In genomic region chr2:172098287-172098649, GRCh38 we compare ENCODE assay signal across 9 cellular contexts. TPM values are rescaled to one million over a fixed set of nuclear protein-coding genes. Genes with fewer than 3 reads are reported as not detected.
A peak's percentile ranks its signal among the peaks of the same experiment; 100 is the strongest.
DNase-seq lines count a peak whose midpoint lies in the region; ATAC-seq and TF ChIP-seq lines count a peak whose summit lies in the region.
"Had no signal": no experiment of that assay in that cellular context is flagged by ENCODE, and none has a peak within 500 bp of the region (broad histone marks: within the 10 kb centered on the region; RNA-seq: fewer than 3 reads in every experiment).

No MANE protein-coding gene starts in this region.

- H3K27ac ChIP-seq in VCaP, result peak overlapping the region; percentile 89
- no peak overlapping the region for H3K27ac ChIP-seq in vagina

- no peaks in the 10 kb centered on the region for H3K36me3 ChIP-seq in vagina

- TF ChIP-seq CTCF in VCaP (conservative IDR thresholded peaks at IDR 0.05), result no peak
- no peak for TF ChIP-seq CTCF in vagina (IDR thresholded peaks at IDR 0.05)

- H3K9me3 ChIP-seq in vagina, result no peaks in the 10 kb centered on the region

- intact Hi-C loops in vagina (cut with DNase I), result no loop called here

- DNase-seq in A172 (ENCODE audit: low spot score) (peak; percentile 30), EL (peak; percentile 38), glomerular visceral epithelial cell (ENCODE audit: extremely low spot score) (peak; percentile 42), D341Med (ENCODE audit: low spot score) (no peak), vagina (ENCODE audit: extremely low spot score in 2 of 2) (no peak)
- DNase-seq: DND-41 had no signal

- TF ChIP-seq POLR2A in vagina (IDR thresholded peaks at IDR 0.05), result no peak

- peaks cover 68% of the 10 kb centered on the region for H3K27me3 ChIP-seq in vagina

- peaks cover 83% of the 10 kb centered on the region for H3K4me1 ChIP-seq in vagina

- H3K4me3 ChIP-seq in vagina, result no peak overlapping the region

- ATAC-seq in HG02973 (IDR thresholded peaks at IDR 0.05; ENCODE audit: unreplicated experiment) (no peak), GM18861 (IDR thresholded peaks at IDR 0.05; ENCODE audit: unreplicated experiment) (no peak)

RNA-seq across cellular contexts. Expression of gene DLX2, which starts 4.4 kb away (rescaled TPM):
- 0.64 and 0.81 TPM in 2 replicates for total RNA-seq in A172 (2014; rRNA removed; shearing (Covaris generic))
- total RNA-seq in vagina, result not detected

RNA-seq across cellular contexts. Expression of gene DLX1, which starts 13.0 kb away (rescaled TPM):
- 3.9 and 5.3 TPM in 2 replicates for total RNA-seq in A172 (2014; rRNA removed; shearing (Covaris generic))
- total RNA-seq in vagina, result not detected

Comparison
In these comparisons a context has a peak if more than half of its experiments do, and no peak if none do; other contexts are left out.
1. DNase-seq: peak in A172 (single experiment), EL (single experiment) and glomerular visceral epithelial cell (single experiment); none in D341Med (single experiment) and vagina (0 of 2).